3 cellular contexts compared by ENCODE assay signal in the genomic region with DNA sequence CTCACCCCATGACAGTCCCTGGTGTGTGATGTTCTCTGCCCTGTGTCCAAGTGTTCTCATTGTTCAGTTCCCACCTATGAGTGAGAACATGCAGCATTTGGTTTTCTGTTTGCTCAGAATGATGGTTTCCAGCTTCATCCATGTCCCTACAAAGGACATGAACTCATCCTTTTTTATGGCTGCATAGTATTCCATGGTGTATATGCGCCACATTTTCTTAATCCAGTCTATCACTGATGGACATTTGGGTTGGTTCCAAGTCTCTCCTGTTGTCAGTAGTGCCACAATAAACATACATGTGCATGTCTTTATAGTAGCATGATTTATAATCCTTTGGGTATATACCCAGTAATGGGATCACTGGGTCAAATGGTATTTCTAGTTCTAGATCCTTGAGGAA.
TF ChIP-seq lines count a peak whose summit lies in the region.

No MANE protein-coding gene starts in this region.

TF ChIP-seq in HEK293, 187 proteins besides CTCF, POLR2A, EP300 and RAD21:
- TF ChIP-seq ZNF146 (tag by site-specific recombination; IDR thresholded peaks at IDR 0.05), result peak; percentile 79
- peak; percentile 80 for TF ChIP-seq ZNF580 (tag by site-specific recombination; IDR thresholded peaks at IDR 0.05)

TF ChIP-seq in K562, 482 proteins besides CTCF, POLR2A, EP300 and RAD21:
- TF ChIP-seq ZNF146 (CRISPR knock-in tag; IDR thresholded peaks at IDR 0.05; ENCODE audit: unreplicated experiment), result peak; percentile 91
- peak; percentile 34 to 77; a peak in 2 of 4 replicates for TF ChIP-seq KDM1A (IDR thresholded peaks at IDR 0.05)
- peak; percentile 89 for TF ChIP-seq BCOR (IDR thresholded peaks at IDR 0.05)
TF ChIP-seq in K562: peak in this region for 3; not testable (repeated sequence) for 479.

TF ChIP-seq in HepG2, 621 proteins besides CTCF, POLR2A, EP300 and RAD21:
- TF ChIP-seq RBM22 (optimal IDR thresholded peaks at IDR 0.05; ENCODE audit: low read length) (peak; percentile 72), POLR2G (IDR thresholded peaks at IDR 0.05; ENCODE audit: low read depth, low read length) (0 out of 2 replicates have a peak, but pooled peaks have one; percentile 22)
